In the genomic region with DNA sequence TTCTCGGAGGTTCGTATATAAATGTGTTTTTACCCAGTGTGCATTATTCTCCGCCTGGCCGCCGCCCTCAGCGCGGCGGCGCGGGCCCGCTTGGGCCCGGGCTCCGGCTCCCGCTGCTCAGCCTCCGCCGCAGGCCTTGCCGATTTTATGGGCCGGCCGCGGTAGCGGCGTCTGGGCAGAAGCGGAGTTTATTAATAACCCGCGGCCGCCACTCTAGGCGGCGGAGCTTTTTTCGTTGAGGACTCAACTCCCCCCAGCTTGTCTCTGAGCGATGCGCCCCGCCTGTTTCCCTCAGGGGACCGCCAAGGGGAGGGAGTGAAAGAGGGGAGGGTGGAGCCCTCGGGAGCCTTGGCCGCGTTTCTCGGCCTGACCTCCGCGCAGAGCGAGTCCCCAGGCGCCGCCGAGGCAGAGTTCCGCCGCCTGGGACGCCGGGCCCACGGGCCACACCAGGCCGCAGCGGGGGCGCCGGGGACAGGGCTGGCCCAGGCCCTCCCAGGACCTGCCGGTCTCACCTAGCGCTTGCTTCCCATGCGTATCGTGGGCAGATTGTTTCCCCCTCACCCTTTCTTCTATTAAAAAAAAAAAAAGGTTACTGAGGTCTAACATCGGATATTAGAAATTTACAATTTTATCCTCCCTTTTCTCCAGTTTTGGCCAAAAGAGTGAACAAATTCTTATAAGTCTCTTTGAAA, we compare ENCODE assay signal across 8 cellular contexts. TPM values are rescaled to one million over a fixed set of nuclear protein-coding genes. Genes with fewer than 3 reads are reported as not detected.
DNase-seq lines count a peak whose midpoint lies in the region; ATAC-seq, FAIRE-seq and TF ChIP-seq lines count a peak whose summit lies in the region.

No MANE protein-coding gene starts in this region.

- H3K4me3 Mint-ChIP-seq in T-cell, result peak overlapping the region; percentile 88 to 98 (median 98)

- WGBS in psoas muscle, 3 donors, result 0% methylated on average over 47 to 57 of the region's 57 CpGs

- H3K4me1 ChIP-seq in psoas muscle, result peaks cover 14% of the 10 kb centered on the region

- H3K27me3 ChIP-seq in psoas muscle (ENCODE audit: insufficient read depth in 3 of 3, low read length in 2 of 3), result no peaks in the 10 kb centered on the region

- peaks cover 8% of the 10 kb centered on the region for H3K36me3 Mint-ChIP-seq in T-cell

- ATAC-seq in HG02678 (IDR thresholded peaks at IDR 0.05; ENCODE audit: unreplicated experiment) (peak; percentile 42), T-cell (replicated peaks in 1 of 4) (peak; percentile 48 to 63 (median 58)), left ventricle myocardium superior (peak; percentile 84), psoas muscle (peak; percentile 73 to 76 (median 75))

- H3K27ac Mint-ChIP-seq in T-cell, result peak overlapping the region; percentile 99 to 100

- in situ Hi-C loops in GM13976 (cut with MboI; ENCODE audit: low sequenced_read_pairs, unreplicated experiment), result no loop called here

- POLR2A ChIA-PET in T-cell (lab: Charles Lee), result interaction anchor here (0.6 to 1.9 kb wide), 14 partner anchors 56 to 1202 kb away, joined by 3 to 6 read pairs (median 3); partner anchors contain the start of genes TMEM9B (in 1 of the 2) and WEE1 (in 1 of the 2)

- intact Hi-C loops in left ventricle myocardium superior (cut with micrococcal nuclease), result no loop called here
- intact Hi-C loops in psoas muscle (cut with DNase I), result no loop called here

- CTCF ChIA-PET in T-cell (lab: Charles Lee), result interaction anchor here in 1 of 2 donors (0.5 to 2.4 kb wide), 8 partner anchors 45 to 1474 kb away, joined by 3 to 9 read pairs (median 3); no protein-coding TSS in a partner anchor

- peaks cover 28 to 39% (median 28%) of the 10 kb centered on the region in 3 donors for H3K4me1 Mint-ChIP-seq in T-cell

- no peaks in the 10 kb centered on the region for H3K9me3 ChIP-seq in psoas muscle

- no peaks in the 10 kb centered on the region for H3K9me3 Mint-ChIP-seq in T-cell

- DNase-seq in GM13976 (ENCODE audit: low spot score), result peak; percentile 89
- DNase-seq in NCI-H128 (lab: John Stamatoyannopoulos, UW; ENCODE audit: unreplicated experiment), result peak; percentile 77
- peak; percentile 52 to 81 (median 70) for DNase-seq in T-cell
- peak; percentile 94 for DNase-seq in left ventricle myocardium superior
- DNase-seq in psoas muscle, result peak; percentile 92 to 96
- DNase-seq in urothelium cell line (ENCODE audit: low spot score), result peak; percentile 83

- no peaks in the 10 kb centered on the region for H3K36me3 ChIP-seq in psoas muscle (ENCODE audit: insufficient read depth in 1 of 2, low read depth in 1 of 2)

- no peak for TF ChIP-seq CTCF in GM13976 (IDR thresholded peaks at IDR 0.05; ENCODE audit: borderline replicate concordance, control extremely low read depth, extremely low read depth, insufficient read depth, missing control alignments)
- no peak for TF ChIP-seq CTCF in psoas muscle (IDR thresholded peaks at IDR 0.05)

- H3K4me3 ChIP-seq in psoas muscle, result peak overlapping the region; percentile 79

- H3K27me3 Mint-ChIP-seq in T-cell, result no peaks in the 10 kb centered on the region

- no peak for FAIRE-seq in urothelium cell line (lab: Jason Lieb, UNC)

- peak overlapping the region; percentile 93 for H3K27ac ChIP-seq in angular gyrus (ENCODE audit: low read depth, low read length)
- peak overlapping the region; percentile 98 for H3K27ac ChIP-seq in psoas muscle

RNA-seq across cellular contexts. Expression of gene ZNF143, which starts 0.4 kb away (rescaled TPM):
- total RNA-seq in T-cell, result 10 to 100 TPM; 30.1 to 51.2 (median 46.3) TPM
- 22.4 TPM for total RNA-seq in left ventricle myocardium superior
- total RNA-seq in psoas muscle, result 10 to 100 TPM; 22.6 to 27.9 (median 23.8) TPM
- 10 to 100 TPM; 21.1 to 25.4 (median 25.2) TPM for polyA plus RNA-seq in psoas muscle

Comparison
In these comparisons a context has a peak if more than half of its experiments do, and no peak if none do; other contexts are left out.
1. Peak in every context shown above with its lines: DNase-seq, ATAC-seq, H3K4me3 ChIP-seq and H3K27ac ChIP-seq.